8 cellular contexts compared by ENCODE assay signal in genomic region chr16:31074073-31074813, GRCh38. TPM values are rescaled to one million over a fixed set of nuclear protein-coding genes. Genes with fewer than 3 reads are reported as not detected.
DNase-seq lines count a peak whose midpoint lies in the region; TF ChIP-seq lines count a peak whose summit lies in the region.

A gene with protein sequence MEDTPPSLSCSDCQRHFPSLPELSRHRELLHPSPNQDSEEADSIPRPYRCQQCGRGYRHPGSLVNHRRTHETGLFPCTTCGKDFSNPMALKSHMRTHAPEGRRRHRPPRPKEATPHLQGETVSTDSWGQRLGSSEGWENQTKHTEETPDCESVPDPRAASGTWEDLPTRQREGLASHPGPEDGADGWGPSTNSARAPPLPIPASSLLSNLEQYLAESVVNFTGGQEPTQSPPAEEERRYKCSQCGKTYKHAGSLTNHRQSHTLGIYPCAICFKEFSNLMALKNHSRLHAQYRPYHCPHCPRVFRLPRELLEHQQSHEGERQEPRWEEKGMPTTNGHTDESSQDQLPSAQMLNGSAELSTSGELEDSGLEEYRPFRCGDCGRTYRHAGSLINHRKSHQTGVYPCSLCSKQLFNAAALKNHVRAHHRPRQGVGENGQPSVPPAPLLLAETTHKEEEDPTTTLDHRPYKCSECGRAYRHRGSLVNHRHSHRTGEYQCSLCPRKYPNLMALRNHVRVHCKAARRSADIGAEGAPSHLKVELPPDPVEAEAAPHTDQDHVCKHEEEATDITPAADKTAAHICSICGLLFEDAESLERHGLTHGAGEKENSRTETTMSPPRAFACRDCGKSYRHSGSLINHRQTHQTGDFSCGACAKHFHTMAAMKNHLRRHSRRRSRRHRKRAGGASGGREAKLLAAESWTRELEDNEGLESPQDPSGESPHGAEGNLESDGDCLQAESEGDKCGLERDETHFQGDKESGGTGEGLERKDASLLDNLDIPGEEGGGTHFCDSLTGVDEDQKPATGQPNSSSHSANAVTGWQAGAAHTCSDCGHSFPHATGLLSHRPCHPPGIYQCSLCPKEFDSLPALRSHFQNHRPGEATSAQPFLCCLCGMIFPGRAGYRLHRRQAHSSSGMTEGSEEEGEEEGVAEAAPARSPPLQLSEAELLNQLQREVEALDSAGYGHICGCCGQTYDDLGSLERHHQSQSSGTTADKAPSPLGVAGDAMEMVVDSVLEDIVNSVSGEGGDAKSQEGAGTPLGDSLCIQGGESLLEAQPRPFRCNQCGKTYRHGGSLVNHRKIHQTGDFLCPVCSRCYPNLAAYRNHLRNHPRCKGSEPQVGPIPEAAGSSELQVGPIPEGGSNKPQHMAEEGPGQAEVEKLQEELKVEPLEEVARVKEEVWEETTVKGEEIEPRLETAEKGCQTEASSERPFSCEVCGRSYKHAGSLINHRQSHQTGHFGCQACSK (N-terminal part only) (plus strand): TSS chr16:31074422. CDS start chr16:31076325, 1,903 bp downstream.
ZNF668 (minus strand) TSS chr16:31074240; CDS start chr16:31064459, 9,781 bp downstream.

- peak; percentile 48 for TF ChIP-seq RAD21 in neural cell (conservative IDR thresholded peaks at IDR 0.05)

- peaks cover 24% of the 10 kb centered on the region for H3K36me3 ChIP-seq in HAP-1 (replicated peaks)
- H3K36me3 ChIP-seq in MM.1S (replicated peaks; ENCODE audit: insufficient read depth, low read length), result no peaks in the 10 kb centered on the region
- H3K36me3 ChIP-seq in neural cell (ENCODE audit: insufficient read depth, low read length), result peaks cover 6% of the 10 kb centered on the region
- H3K36me3 ChIP-seq in stomach, result peaks cover 32 to 33% (median 32%) of the 10 kb centered on the region in 4 donors

- peak within 1 kb of the TSS; percentile 92 for H3K4me3 ChIP-seq in HAP-1
- H3K4me3 ChIP-seq in MM.1S (ENCODE audit: low read length), result peak within 1 kb of the TSS; percentile 96
- H3K4me3 ChIP-seq in fibroblast of villous mesenchyme (ENCODE audit: low read depth, low read length), result peak within 1 kb of the TSS; percentile 95
- peak within 1 kb of the TSS; percentile 77 for H3K4me3 ChIP-seq in neural cell (ENCODE audit: low read length)
- H3K4me3 ChIP-seq in stomach, result peak within 1 kb of the TSS; percentile 92 to 98 (median 94)

- intact Hi-C loops in stomach (cut with DNase I; ENCODE audit: low total_unique reads), result no loop called here

- no peaks in the 10 kb centered on the region for H3K9me3 ChIP-seq in HAP-1
- no peaks in the 10 kb centered on the region for H3K9me3 ChIP-seq in MM.1S (replicated peaks; ENCODE audit: insufficient read depth, low read length)
- no peaks in the 10 kb centered on the region for H3K9me3 ChIP-seq in neural cell (ENCODE audit: low read length)
- no peaks in the 10 kb centered on the region for H3K9me3 ChIP-seq in stomach

- H3K4me1 ChIP-seq in HAP-1, result peaks cover 7% of the 10 kb centered on the region; the same call in 1 of the 2 replicates
- peaks cover 9% of the 10 kb centered on the region; the same call in 1 of the 2 replicates for H3K4me1 ChIP-seq in MM.1S (ENCODE audit: low read length)
- H3K4me1 ChIP-seq in stomach, result peaks cover 22 to 52% (median 37%) of the 10 kb centered on the region in 4 donors

- H3F3A ChIP-seq in MM.1S (ENCODE audit: insufficient read depth, low read length) (peaks cover 6% of the 10 kb centered on the region), neural cell (ENCODE audit: insufficient read depth, low read length, poor library complexity, severe bottlenecking) (no peaks in the 10 kb centered on the region)

- no peaks in the 10 kb centered on the region for H3K9me2 ChIP-seq in MM.1S (replicated peaks; ENCODE audit: insufficient read depth, low read length)
- H3K9me2 ChIP-seq in neural cell (ENCODE audit: insufficient read depth, low read length), result no peaks in the 10 kb centered on the region

- WGBS in stomach, 5 donors, result 0 to 1% (median 0%) methylated on average over 28 to 48 of the region's 48 CpGs

- H3K9ac ChIP-seq in MM.1S (ENCODE audit: low read length) (peak within 1 kb of the TSS; percentile 92), neural cell (ENCODE audit: low read length) (peak within 1 kb of the TSS; percentile 96)

- TF ChIP-seq EP300 in neural cell (conservative IDR thresholded peaks at IDR 0.05; ENCODE audit: poor library complexity, severe bottlenecking), result peak; percentile 70
- no peak for TF ChIP-seq EP300 in stomach (IDR thresholded peaks at IDR 0.05)

- H4K20me1 ChIP-seq in MM.1S (ENCODE audit: insufficient read depth, low read length) (no peaks in the 10 kb centered on the region), neural cell (ENCODE audit: insufficient read depth) (no peaks in the 10 kb centered on the region)

- H3K4me2 ChIP-seq in MM.1S (ENCODE audit: low read depth, low read length), result peak within 1 kb of the TSS; percentile 98
- peak within 1 kb of the TSS; percentile 97 for H3K4me2 ChIP-seq in neural cell (ENCODE audit: low read length)

- in situ Hi-C loops in G401 (cut with HindIII; ENCODE audit: low sequenced_read_pairs) (no loop called here), HAP-1 (cut with MboI; ENCODE audit: low sequenced_read_pairs) (no loop called here)

- TF ChIP-seq CTCF in MM.1S (IDR thresholded peaks at IDR 0.05; ENCODE audit: low read length) (no peak), fibroblast of villous mesenchyme (IDR thresholded peaks at IDR 0.05; ENCODE audit: insufficient read depth, low read depth, low read length) (no peak), neural cell (IDR thresholded peaks at IDR 0.05; ENCODE audit: poor library complexity, severe bottlenecking) (peak; percentile 42), stomach (IDR thresholded peaks at IDR 0.05) (no peak)

- peak; percentile 100 for DNase-seq in G401 (ENCODE audit: low spot score)
- peak; percentile 98 to 99 for DNase-seq in HAP-1 (ENCODE audit: low spot score in 2 of 2)
- DNase-seq in MM.1S, result peak; percentile 100
- DNase-seq in SIG-M5 (lab: John Stamatoyannopoulos, UW), result peak; percentile 94
- DNase-seq in activated gamma-delta T cell (lab: John Stamatoyannopoulos, UW), result peak; percentile 79
- DNase-seq in fibroblast of villous mesenchyme (ENCODE audit: low read depth), result peak; percentile 100
- peak; percentile 99 for DNase-seq in stomach

- TF ChIP-seq POLR2A in stomach (IDR thresholded peaks at IDR 0.05), result no peak

- H2AFZ ChIP-seq in MM.1S (ENCODE audit: low read length) (peak within 1 kb of the TSS; percentile 81), neural cell (ENCODE audit: low read depth, low read length) (peak within 1 kb of the TSS; percentile 87)

- H3K79me2 ChIP-seq in MM.1S (ENCODE audit: low read length), result peaks cover 75% of the 10 kb centered on the region
- peaks cover 45% of the 10 kb centered on the region for H3K79me2 ChIP-seq in neural cell (replicated peaks; ENCODE audit: insufficient read depth, low read length)

- H3K27me3 ChIP-seq in HAP-1 (ENCODE audit: low read depth), result no peaks in the 10 kb centered on the region
- no peaks in the 10 kb centered on the region for H3K27me3 ChIP-seq in MM.1S (replicated peaks; ENCODE audit: insufficient read depth, low read length)
- no peaks in the 10 kb centered on the region for H3K27me3 ChIP-seq in neural cell (ENCODE audit: insufficient read depth, low read depth, low read length)
- no peaks in the 10 kb centered on the region for H3K27me3 ChIP-seq in stomach

- H3K27ac ChIP-seq in MM.1S (ENCODE audit: low read length) (peak within 1 kb of the TSS; percentile 64), neural cell (ENCODE audit: low read length) (peak within 1 kb of the TSS; percentile 95), stomach (peak within 1 kb of the TSS; percentile 86 to 99 (median 97))

TF ChIP-seq in neural cell, 6 proteins besides CTCF, POLR2A, EP300 and RAD21:
- peak; percentile 78 for TF ChIP-seq MXI1 (conservative IDR thresholded peaks at IDR 0.05; ENCODE audit: poor library complexity, severe bottlenecking)
- TF ChIP-seq, protein P1, sequence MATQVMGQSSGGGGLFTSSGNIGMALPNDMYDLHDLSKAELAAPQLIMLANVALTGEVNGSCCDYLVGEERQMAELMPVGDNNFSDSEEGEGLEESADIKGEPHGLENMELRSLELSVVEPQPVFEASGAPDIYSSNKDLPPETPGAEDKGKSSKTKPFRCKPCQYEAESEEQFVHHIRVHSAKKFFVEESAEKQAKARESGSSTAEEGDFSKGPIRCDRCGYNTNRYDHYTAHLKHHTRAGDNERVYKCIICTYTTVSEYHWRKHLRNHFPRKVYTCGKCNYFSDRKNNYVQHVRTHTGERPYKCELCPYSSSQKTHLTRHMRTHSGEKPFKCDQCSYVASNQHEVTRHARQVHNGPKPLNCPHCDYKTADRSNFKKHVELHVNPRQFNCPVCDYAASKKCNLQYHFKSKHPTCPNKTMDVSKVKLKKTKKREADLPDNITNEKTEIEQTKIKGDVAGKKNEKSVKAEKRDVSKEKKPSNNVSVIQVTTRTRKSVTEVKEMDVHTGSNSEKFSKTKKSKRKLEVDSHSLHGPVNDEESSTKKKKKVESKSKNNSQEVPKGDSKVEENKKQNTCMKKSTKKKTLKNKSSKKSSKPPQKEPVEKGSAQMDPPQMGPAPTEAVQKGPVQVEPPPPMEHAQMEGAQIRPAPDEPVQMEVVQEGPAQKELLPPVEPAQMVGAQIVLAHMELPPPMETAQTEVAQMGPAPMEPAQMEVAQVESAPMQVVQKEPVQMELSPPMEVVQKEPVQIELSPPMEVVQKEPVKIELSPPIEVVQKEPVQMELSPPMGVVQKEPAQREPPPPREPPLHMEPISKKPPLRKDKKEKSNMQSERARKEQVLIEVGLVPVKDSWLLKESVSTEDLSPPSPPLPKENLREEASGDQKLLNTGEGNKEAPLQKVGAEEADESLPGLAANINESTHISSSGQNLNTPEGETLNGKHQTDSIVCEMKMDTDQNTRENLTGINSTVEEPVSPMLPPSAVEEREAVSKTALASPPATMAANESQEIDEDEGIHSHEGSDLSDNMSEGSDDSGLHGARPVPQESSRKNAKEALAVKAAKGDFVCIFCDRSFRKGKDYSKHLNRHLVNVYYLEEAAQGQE (IDR thresholded peaks at IDR 0.05; ENCODE audit: borderline replicate concordance), result peak; percentile 88
- TF ChIP-seq TAF1 (IDR thresholded peaks at IDR 0.05; ENCODE audit: low read depth), result peak; percentile 59
- TF ChIP-seq EZH2 (IDR thresholded peaks at IDR 0.05; ENCODE audit: borderline replicate concordance, insufficient read depth, low read length, poor library complexity, severe bottlenecking), result no peak
- TF ChIP-seq POLR2AphosphoS5 (IDR thresholded peaks at IDR 0.05), result peak; percentile 93
- peak; percentile 48 for TF ChIP-seq SMC3 (conservative IDR thresholded peaks at IDR 0.05; ENCODE audit: poor library complexity)

RNA-seq across cellular contexts. Expression of the first gene that starts in this region (rescaled TPM):
- total RNA-seq in G401 (2014; rRNA removed; shearing (Covaris generic)), result 12.0 and 21.2 TPM in 2 replicates
- 13.4 and 15.8 TPM in 2 replicates for total RNA-seq in fibroblast of villous mesenchyme
- 6.7 and 8.5 TPM in 2 replicates for polyA plus RNA-seq in neural cell
- 43.8 and 53.1 TPM in 2 replicates for polyA minus RNA-seq in neural cell
- 10 to 100 TPM in 2 of 5 donors, 1 to 10 TPM in 3; 6.7 to 13.4 (median 9.0) TPM for total RNA-seq in stomach
- polyA plus RNA-seq in stomach, result 1 to 10 TPM; 2.1 to 5.0 (median 2.6) TPM

RNA-seq across cellular contexts. Expression of gene ZNF668, which starts in this region (rescaled TPM):
- total RNA-seq in G401 (2014; rRNA removed; shearing (Covaris generic)), result 27.9 and 52.0 TPM in 2 replicates
- total RNA-seq in fibroblast of villous mesenchyme (16.0 and 27.1 TPM in 2 replicates), stomach (10 to 100 TPM in 3 of 5 donors, 1 to 10 TPM in 1, not detected in 1; 8.6 to 14.2 (median 12.0) TPM)
- polyA plus RNA-seq in neural cell (17.8 and 21.3 TPM in 2 replicates), stomach (1 to 10 TPM; 5.7 to 10.0 (median 6.0) TPM)
- polyA minus RNA-seq in neural cell, result 27.8 and 34.8 TPM in 2 replicates

Comparison
In these comparisons a context has a peak if more than half of its experiments do, and no peak if none do; other contexts are left out.
1. Peak in every context shown above with its lines: DNase-seq, H3K4me3 ChIP-seq and H3K27ac ChIP-seq.